ENCODE assay signal across 15 cellular contexts in genomic region chr2:223057545-223057944, GRCh38. TPM values are rescaled to one million over a fixed set of nuclear protein-coding genes. Genes with fewer than 3 reads are reported as not detected.
DNase-seq lines count a peak whose midpoint lies in the region; ATAC-seq and TF ChIP-seq lines count a peak whose summit lies in the region.
"Had no signal": no experiment of that assay in that cellular context is flagged by ENCODE, and none has a peak within 500 bp of the region (broad histone marks: within the 10 kb centered on the region; RNA-seq: fewer than 3 reads in every experiment).

No MANE protein-coding gene starts in this region.

- H3K18ac ChIP-seq in mesenchymal stem cell (ENCODE audit: low read depth in 1 of 2, low read length in 2 of 2) = peak overlapping the region; percentile 58 to 62

- no peak overlapping the region for H2AK5ac ChIP-seq in mesenchymal stem cell (ENCODE audit: low read length, severe bottlenecking)

- no peak overlapping the region for H2AFZ ChIP-seq in mesenchymal stem cell (ENCODE audit: low read depth, low read length)
- H2AFZ ChIP-seq: PC-9 had no signal

- no peak for ATAC-seq in HG02884 (IDR thresholded peaks at IDR 0.05; ENCODE audit: unreplicated experiment)
- ATAC-seq in HG03571 (IDR thresholded peaks at IDR 0.05; ENCODE audit: unreplicated experiment) = no peak
- ATAC-seq: effector memory CD8-positive, alpha-beta T cell; GM23338; left colon had no signal

- H3K4me1 ChIP-seq in mesenchymal stem cell (ENCODE audit: control insufficient read depth, insufficient read depth, low read depth, low read length) (peaks cover 6% of the 10 kb centered on the region), spleen (peaks cover 0 to 13% (median 2%) of the 10 kb centered on the region in 6 donors)

- peak overlapping the region in 1 of 2 experiments; percentile 35 for H3K4ac ChIP-seq in mesenchymal stem cell (ENCODE audit: low read depth in 1 of 2, low read length in 2 of 2)

- no peaks in the 10 kb centered on the region for H3K9me3 ChIP-seq in mesenchymal stem cell (ENCODE audit: control insufficient read depth, low read length)
- H3K9me3 ChIP-seq in spleen = no peaks in the 10 kb centered on the region

- TF ChIP-seq CTCF in brain (conservative IDR thresholded peaks at IDR 0.05) (no peak), spleen (IDR thresholded peaks at IDR 0.05 in 8 of 11, conservative IDR thresholded peaks at IDR 0.05 in 3 of 11) (no peak)

- H3K23ac ChIP-seq in mesenchymal stem cell (ENCODE audit: low read length in 2 of 2) = no peak overlapping the region

- no peak overlapping the region for H2BK15ac ChIP-seq in mesenchymal stem cell (ENCODE audit: low read depth, poor library complexity, severe bottlenecking)

- H3K36me3 Mint-ChIP-seq in brain = no peaks in the 10 kb centered on the region
- H3K36me3 Mint-ChIP-seq: activated CD4-positive, alpha-beta memory T cell treated with anti-CD3 and anti-CD28 coated beads for 36 hours had no signal

- no peak for TF ChIP-seq POLR2A in spleen (IDR thresholded peaks at IDR 0.05)

- no peak overlapping the region for H4K8ac ChIP-seq in mesenchymal stem cell (ENCODE audit: low read length)

- peaks cover 6% of the 10 kb centered on the region for H3K27me3 Mint-ChIP-seq in brain

- intact Hi-C loops in spleen (cut with DNase I; ENCODE audit: low total_unique reads) = no loop called here

- no peak overlapping the region for H3K9ac ChIP-seq in mesenchymal stem cell (ENCODE audit: low read length)

- peaks cover 71% of the 10 kb centered on the region for H3K4me1 Mint-ChIP-seq in brain

- no peaks in the 10 kb centered on the region for H3K36me3 ChIP-seq in mesenchymal stem cell (ENCODE audit: control insufficient read depth in 1 of 2, insufficient read depth in 2 of 2, low read depth in 1 of 2, low read length in 2 of 2)
- H3K36me3 ChIP-seq in spleen = no peaks in the 10 kb centered on the region

- DNase-seq in NCI-H1092 (lab: John Stamatoyannopoulos, UW) (peak; percentile 15), mesenchymal stem cell (peak; percentile 65), spleen (no peak), amygdala (lab: John Stamatoyannopoulos, UW) (no peak), iPS-NIHi11 (ENCODE audit: low spot score) (no peak)
- DNase-seq: activated CD4-positive, alpha-beta memory T cell treated with anti-CD3 and anti-CD28 coated beads for 36 hours; effector memory CD8-positive, alpha-beta T cell; EL; left colon; PC-9; stimulated activated CD4-positive, alpha-beta T cell treated with anti-CD3 and anti-CD28 coated beads, Interleukin-1b, Interleukin-23, amount 100 ng/mL, for 48 hours had no signal

- H2BK12ac ChIP-seq in mesenchymal stem cell (ENCODE audit: low read length in 2 of 2) = peak overlapping the region; percentile 29 to 40

- no peak overlapping the region for H3K4me2 ChIP-seq in mesenchymal stem cell (ENCODE audit: low read length, poor library complexity, severe bottlenecking)
- H3K4me2 ChIP-seq: GM23338, PC-9 had no signal

- WGBS in mesenchymal stem cell = 92% methylated on average over 3 of the region's 3 CpGs
- 52 to 71% (median 66%) methylated on average over 3 of the region's 3 CpGs for WGBS in spleen, 5 donors

- H3K27me3 ChIP-seq in mesenchymal stem cell (ENCODE audit: control insufficient read depth in 1 of 2, insufficient read depth in 1 of 2, low read length in 2 of 2) (no peaks in the 10 kb centered on the region), spleen (replicated peaks in 1 of 7) (peaks cover 0 to 17% (median 0%) of the 10 kb centered on the region in 7 donors)

- H3K27ac ChIP-seq in mesenchymal stem cell (ENCODE audit: low read length, poor library complexity, severe bottlenecking) (no peak overlapping the region), spleen (peak overlapping the region in 7 of 8 donors; percentile 51 to 82 (median 64))
- H3K27ac ChIP-seq: PC-9 had no signal

- H3K27ac Mint-ChIP-seq in brain = peak overlapping the region; percentile 30 to 98 (median 69)
- H3K27ac Mint-ChIP-seq: activated CD4-positive, alpha-beta memory T cell treated with anti-CD3 and anti-CD28 coated beads for 36 hours; effector memory CD8-positive, alpha-beta T cell; GM23338 had no signal

- no peak overlapping the region for H3K4me3 Mint-ChIP-seq in brain
- H3K4me3 Mint-ChIP-seq: activated CD4-positive, alpha-beta memory T cell treated with anti-CD3 and anti-CD28 coated beads for 36 hours; effector memory CD8-positive, alpha-beta T cell; GM23338 had no signal

- no peak overlapping the region for H2BK5ac ChIP-seq in mesenchymal stem cell (ENCODE audit: low read depth, low read length, poor library complexity, severe bottlenecking)

- no peak overlapping the region for H3K4me3 ChIP-seq in mesenchymal stem cell (ENCODE audit: insufficient read depth in 1 of 2, low read depth in 1 of 2, low read length in 2 of 2)
- no peak overlapping the region for H3K4me3 ChIP-seq in spleen
- H3K4me3 ChIP-seq: GM23338, PC-9 had no signal

- peak overlapping the region in 1 of 2 experiments; percentile 4 for H3K14ac ChIP-seq in mesenchymal stem cell (ENCODE audit: low read length in 2 of 2)

- H3K9me3 Mint-ChIP-seq in brain = peaks cover 0 to 6% (median 0%) of the 10 kb centered on the region in 5 experiments
- H3K9me3 Mint-ChIP-seq: activated CD4-positive, alpha-beta memory T cell treated with anti-CD3 and anti-CD28 coated beads for 36 hours; effector memory CD8-positive, alpha-beta T cell; GM23338 had no signal

- no peak overlapping the region for H2BK120ac ChIP-seq in mesenchymal stem cell (ENCODE audit: low read depth, low read length)

- H3K79me1 ChIP-seq in mesenchymal stem cell (replicated peaks; ENCODE audit: low read length, poor library complexity, severe bottlenecking) = no peaks in the 10 kb centered on the region

- no peak overlapping the region for H4K91ac ChIP-seq in mesenchymal stem cell (ENCODE audit: low read length)

RNA-seq across cellular contexts. Expression of gene KCNE4, which starts 5.6 kb away (rescaled TPM):
- polyA plus RNA-seq in brain (ENCODE audit: insufficient read depth, low read depth, low replicate concordance) (3.6 TPM), spleen (1 to 10 TPM; 1.0 to 2.2 (median 1.7) TPM)
- polyA plus RNA-seq in mesenchymal stem cell (2013, experiment 1 of 2) = 46.9 TPM
- polyA plus RNA-seq in mesenchymal stem cell (2013, experiment 2 of 2) = 47.3 TPM
- 10 to 100 TPM in 1 of 7 donors, 1 to 10 TPM in 6; 3.3 to 25.0 (median 5.7) TPM for total RNA-seq in spleen
- total RNA-seq: activated CD4-positive, alpha-beta memory T cell treated with anti-CD3 and anti-CD28 coated beads for 36 hours; GM23338 had no signal
- polyA plus RNA-seq: GM23338 had no signal

Comparison
In these comparisons a context has a peak if more than half of its experiments do, and no peak if none do; other contexts are left out.
1. DNase-seq: peak in NCI-H1092 (single experiment) and mesenchymal stem cell (single experiment); none in spleen (single experiment), amygdala (0 of 56) and iPS-NIHi11 (single experiment).